ENCODE assay signal across 14 cellular contexts in the genomic region with DNA sequence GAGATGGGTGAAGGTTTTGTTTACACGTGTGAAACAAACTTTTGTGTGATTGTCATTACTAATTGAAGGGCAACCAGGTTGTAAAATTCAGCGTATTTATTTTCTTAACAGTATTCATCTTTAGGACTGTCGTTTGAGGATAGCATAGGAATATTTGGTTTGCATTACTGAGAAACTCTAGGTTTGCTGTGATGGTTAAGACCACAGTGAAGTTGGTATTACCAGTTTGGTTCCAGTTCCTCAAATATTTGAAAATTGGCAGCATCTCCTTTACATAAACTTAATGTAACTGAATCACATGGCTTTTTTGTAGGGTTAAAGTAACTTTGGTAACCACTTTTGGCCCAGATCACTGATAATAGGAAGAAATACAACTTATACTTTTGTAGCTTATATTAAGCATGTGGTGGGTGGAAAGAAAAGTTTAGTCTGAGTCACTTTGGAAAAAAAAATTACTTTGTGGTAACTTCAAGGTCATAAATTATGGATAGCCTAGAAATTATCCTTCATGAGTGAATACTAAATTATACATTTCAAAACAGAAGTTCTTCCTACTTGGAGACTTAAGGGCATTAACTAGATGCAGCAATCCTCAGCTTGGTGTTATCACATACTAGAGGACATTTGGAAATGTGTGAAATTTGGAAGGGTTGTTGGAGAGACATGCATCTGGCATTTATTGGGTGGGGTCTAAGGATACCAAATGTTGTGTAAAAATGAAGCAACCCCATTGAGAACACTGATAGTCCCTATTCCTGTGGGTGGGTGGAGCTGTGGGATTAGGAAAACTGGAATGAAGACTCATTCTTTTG. TPM values are rescaled to one million over a fixed set of nuclear protein-coding genes. Genes with fewer than 3 reads are reported as not detected.
DNase-seq lines count a peak whose midpoint lies in the region; ATAC-seq and TF ChIP-seq lines count a peak whose summit lies in the region.
"Had no signal": no experiment of that assay in that cellular context is flagged by ENCODE, and none has a peak within 500 bp of the region (broad histone marks: within the 10 kb centered on the region; RNA-seq: fewer than 3 reads in every experiment).

No MANE protein-coding gene starts in this region.

- H3K27me3 Mint-ChIP-seq in natural killer cell (ENCODE audit: low read depth in 2 of 2) (no peaks in the 10 kb centered on the region), H9 (ENCODE audit: low read depth) (no peaks in the 10 kb centered on the region)
- no peaks in the 10 kb centered on the region for H3K27me3 Mint-ChIP-seq in natural killer cell treated with Interleukin-12 subunit alpha and Interleukin-12 subunit beta and Interleukin-15 and Interleukin-18, amount 100 ng/mL, for 72 hours
- H3K27me3 Mint-ChIP-seq in activated T-helper 17 cell treated with anti-CD3 and anti-CD28 coated beads, Interleukin-2, amount 50 U/mL, for 72 hours: no peaks in the 10 kb centered on the region
- H3K27me3 Mint-ChIP-seq: effector memory CD8-positive, alpha-beta T cell; IgD-negative memory B cell had no signal

- no peak overlapping the region for H3K9ac ChIP-seq in H9 (ENCODE audit: extremely low read depth, insufficient read length, low read length)
- H3K9ac ChIP-seq: BLaER1 had no signal

- no peak overlapping the region for H3K18ac ChIP-seq in H9 (ENCODE audit: insufficient read length, low read depth, low read length)

- H3K56ac ChIP-seq in H9 (ENCODE audit: insufficient read length, low read depth, low read length): no peak overlapping the region

- H3K36me3 ChIP-seq in hepatocyte (replicated peaks; ENCODE audit: insufficient read depth, low read depth): peaks cover 7% of the 10 kb centered on the region

- H3K4me2 ChIP-seq in H9 (ENCODE audit: insufficient read depth, insufficient read length, low read length) (no peak overlapping the region), hepatocyte (no peak overlapping the region)
- H3K4me2 ChIP-seq: BLaER1 had no signal

- H3K9me3 Mint-ChIP-seq in natural killer cell (no peaks in the 10 kb centered on the region), H9 (no peaks in the 10 kb centered on the region)
- H3K9me3 Mint-ChIP-seq in natural killer cell treated with Interleukin-12 subunit alpha and Interleukin-12 subunit beta and Interleukin-15 and Interleukin-18, amount 100 ng/mL, for 72 hours: no peaks in the 10 kb centered on the region
- no peaks in the 10 kb centered on the region for H3K9me3 Mint-ChIP-seq in activated T-helper 17 cell treated with anti-CD3 and anti-CD28 coated beads, Interleukin-2, amount 50 U/mL, for 72 hours
- H3K9me3 Mint-ChIP-seq: effector memory CD8-positive, alpha-beta T cell; IgD-negative memory B cell had no signal

- TF ChIP-seq CTCF in natural killer cell (IDR thresholded peaks at IDR 0.05): no peak
- no peak for TF ChIP-seq CTCF in H9 (conservative IDR thresholded peaks at IDR 0.05)
- no peak for TF ChIP-seq CTCF in hepatocyte (IDR thresholded peaks at IDR 0.05; ENCODE audit: poor library complexity)

- H2AK5ac ChIP-seq in H9 (ENCODE audit: insufficient read length, low read length): no peak overlapping the region

- H3K9me3 ChIP-seq in right cardiac atrium (ENCODE audit: control insufficient read depth, low read length): no peaks in the 10 kb centered on the region
- no peaks in the 10 kb centered on the region for H3K9me3 ChIP-seq in H9 (ENCODE audit: control insufficient read depth, low read depth, low read length)
- no peaks in the 10 kb centered on the region for H3K9me3 ChIP-seq in hepatocyte (ENCODE audit: low read depth)
- H3K9me3 ChIP-seq: BLaER1, transverse colon had no signal

- no peak overlapping the region for H3K4me3 ChIP-seq in right cardiac atrium (ENCODE audit: low read length)
- H3K4me3 ChIP-seq in hepatocyte: no peak overlapping the region
- H3K4me3 ChIP-seq: BLaER1, transverse colon had no signal

- H3K27me3 ChIP-seq in right cardiac atrium (ENCODE audit: control insufficient read depth, insufficient read depth): no peaks in the 10 kb centered on the region
- H3K27me3 ChIP-seq in H9 (ENCODE audit: insufficient read depth, low read length): no peaks in the 10 kb centered on the region
- no peaks in the 10 kb centered on the region for H3K27me3 ChIP-seq in hepatocyte
- H3K27me3 ChIP-seq: BLaER1, transverse colon had no signal

- no peak overlapping the region for H2BK15ac ChIP-seq in H9 (ENCODE audit: low read depth, low read length)

- H2BK5ac ChIP-seq in H9 (ENCODE audit: insufficient read length, low read length): no peak overlapping the region

- H4K20me1 ChIP-seq in H9 (ENCODE audit: control insufficient read depth, insufficient read depth, insufficient read length) (no peaks in the 10 kb centered on the region), hepatocyte (ENCODE audit: insufficient read depth, poor library complexity, severe bottlenecking) (peaks cover 6% of the 10 kb centered on the region)

- H3K36me3 Mint-ChIP-seq in natural killer cell (peaks cover 13% of the 10 kb centered on the region), H9 (ENCODE audit: insufficient read depth in 1 of 3, low read depth in 3 of 3) (peaks cover 44 to 90% (median 87%) of the 10 kb centered on the region in 3 experiments)
- peaks cover 26% of the 10 kb centered on the region for H3K36me3 Mint-ChIP-seq in natural killer cell treated with Interleukin-12 subunit alpha and Interleukin-12 subunit beta and Interleukin-15 and Interleukin-18, amount 100 ng/mL, for 72 hours
- H3K36me3 Mint-ChIP-seq in activated T-helper 17 cell treated with anti-CD3 and anti-CD28 coated beads, Interleukin-2, amount 50 U/mL, for 72 hours (ENCODE audit: low read depth): peaks cover 100% of the 10 kb centered on the region

- H3K4me3 Mint-ChIP-seq in natural killer cell (no peak overlapping the region), H9 (no peak overlapping the region)
- H3K4me3 Mint-ChIP-seq in natural killer cell treated with Interleukin-12 subunit alpha and Interleukin-12 subunit beta and Interleukin-15 and Interleukin-18, amount 100 ng/mL, for 72 hours: no peak overlapping the region
- H3K4me3 Mint-ChIP-seq in activated T-helper 17 cell treated with anti-CD3 and anti-CD28 coated beads, Interleukin-2, amount 50 U/mL, for 72 hours: no peak overlapping the region
- H3K4me3 Mint-ChIP-seq: effector memory CD8-positive, alpha-beta T cell had no signal

- H2BK120ac ChIP-seq in H9 (ENCODE audit: low read depth, low read length, poor library complexity, severe bottlenecking): no peak overlapping the region

- H3K27ac Mint-ChIP-seq in natural killer cell (peak overlapping the region; percentile 21 to 62), H9 (0 out of 7 replicates have a peak overlapping the region, but pooled peaks of 1 of the 3 experiments have one; percentile 27)
- H3K27ac Mint-ChIP-seq in natural killer cell treated with Interleukin-12 subunit alpha and Interleukin-12 subunit beta and Interleukin-15 and Interleukin-18, amount 100 ng/mL, for 72 hours: no peak overlapping the region
- peak overlapping the region; percentile 54 for H3K27ac Mint-ChIP-seq in activated T-helper 17 cell treated with anti-CD3 and anti-CD28 coated beads, Interleukin-2, amount 50 U/mL, for 72 hours
- H3K27ac Mint-ChIP-seq: IgD-negative memory B cell had no signal

- H3K4me1 Mint-ChIP-seq in natural killer cell: peaks cover 6 to 15% of the 10 kb centered on the region in 2 donors
- peaks cover 5 to 9% of the 10 kb centered on the region in 2 donors for H3K4me1 Mint-ChIP-seq in natural killer cell treated with Interleukin-12 subunit alpha and Interleukin-12 subunit beta and Interleukin-15 and Interleukin-18, amount 100 ng/mL, for 72 hours (ENCODE audit: low read depth in 2 of 2)
- peaks cover 24% of the 10 kb centered on the region for H3K4me1 Mint-ChIP-seq in activated T-helper 17 cell treated with anti-CD3 and anti-CD28 coated beads, Interleukin-2, amount 50 U/mL, for 72 hours
- no peaks in the 10 kb centered on the region for H3K4me1 Mint-ChIP-seq in H9

- peaks cover 3% of the 10 kb centered on the region for H3K79me1 ChIP-seq in H9 (ENCODE audit: insufficient read depth, low read depth, low read length, poor library complexity, severe bottlenecking)

- H3K79me2 ChIP-seq in H9 (ENCODE audit: insufficient read depth, low read length) (no peaks in the 10 kb centered on the region; the same call in 1 of the 2 replicates), hepatocyte (peaks cover 23% of the 10 kb centered on the region)

- no peak overlapping the region for H3T11ph ChIP-seq in H9 (ENCODE audit: low read length)

- H2AFZ ChIP-seq in H9 (ENCODE audit: low read length) (no peak overlapping the region), hepatocyte (no peak overlapping the region)

- no peak overlapping the region for H3K23ac ChIP-seq in H9 (ENCODE audit: insufficient read length, low read depth, low read length)

- no peak overlapping the region for H3K4ac ChIP-seq in H9 (ENCODE audit: low read depth, low read length)

- DNase-seq in natural killer cell (no peak), right cardiac atrium (no peak), H9 (no peak), NCI-H1436 (lab: John Stamatoyannopoulos, UW) (no peak), hepatocyte (ENCODE audit: low spot score) (no peak), HuH-7.5 (ENCODE audit: low spot score) (no peak)
- no peak for DNase-seq in natural killer cell treated with Interleukin-12 subunit alpha and Interleukin-12 subunit beta and Interleukin-15 and Interleukin-18, amount 100 ng/mL, for 72 hours (ENCODE audit: low spot score)
- DNase-seq: activated CD8-positive, alpha-beta memory T cell treated with anti-CD3 and anti-CD28 coated beads for 24 hours; effector memory CD8-positive, alpha-beta T cell; T-helper 1 cell; transverse colon had no signal

- no peak overlapping the region for H3K14ac ChIP-seq in H9 (ENCODE audit: insufficient read depth, low read length)

- H4K8ac ChIP-seq in H9 (replicated peaks; ENCODE audit: insufficient read length, low read depth, low read length): no peak overlapping the region

- ATAC-seq in natural killer cell (no peak), right cardiac atrium (peak; percentile 86 to 91)
- ATAC-seq in natural killer cell treated with Interleukin-12 subunit alpha and Interleukin-12 subunit beta and Interleukin-15 and Interleukin-18, amount 100 ng/mL, for 72 hours: no peak
- ATAC-seq in activated T-helper 17 cell treated with anti-CD3 and anti-CD28 coated beads, Interleukin-2, amount 50 U/mL, for 72 hours (replicated peaks): peak; percentile 44
- ATAC-seq: effector memory CD8-positive, alpha-beta T cell had no signal

- no peak overlapping the region for H2BK20ac ChIP-seq in H9 (ENCODE audit: low read depth, low read length, poor library complexity, severe bottlenecking)

- no peak overlapping the region for H4K5ac ChIP-seq in H9 (ENCODE audit: insufficient read length, low read depth, low read length)

- H3K23me2 ChIP-seq in H9 (ENCODE audit: insufficient read length, low read depth, low read length, poor library complexity, severe bottlenecking): no peaks in the 10 kb centered on the region

- no peak overlapping the region for H2BK12ac ChIP-seq in H9 (ENCODE audit: insufficient read length, low read depth, low read length)

- H3K27ac ChIP-seq in right cardiac atrium (ENCODE audit: low read length) (no peak overlapping the region), H9 (ENCODE audit: insufficient read length, low read depth, low read length) (no peak overlapping the region), hepatocyte (no peak overlapping the region)
- H3K27ac ChIP-seq: BLaER1, transverse colon had no signal

- H4K91ac ChIP-seq in H9 (ENCODE audit: insufficient read length, low read depth, low read length): no peak overlapping the region

- H3K9me2 ChIP-seq in hepatocyte (replicated peaks; ENCODE audit: insufficient read depth): no peaks in the 10 kb centered on the region

- 93% methylated on average over 3 of the region's 3 CpGs for WGBS in right cardiac atrium
- WGBS in H9 (ENCODE audit: extremely low coverage, insufficient read length, low lambda C conversion rate): no CpG with 5 or more reads among the region's 3 CpGs
- 96% methylated on average over 3 of the region's 3 CpGs for WGBS in hepatocyte (ENCODE audit: low lambda C conversion rate, missing lambda C conversion rate)

- H3K4me1 ChIP-seq in right cardiac atrium (ENCODE audit: control insufficient read depth, insufficient read depth, low read length): peaks cover 3% of the 10 kb centered on the region
- no peaks in the 10 kb centered on the region; the same call in 1 of the 2 replicates for H3K4me1 ChIP-seq in H9 (ENCODE audit: insufficient read depth, low read length)
- no peaks in the 10 kb centered on the region for H3K4me1 ChIP-seq in hepatocyte (ENCODE audit: insufficient read depth)

- intact Hi-C loops in natural killer cell (cut with micrococcal nuclease) (no loop called here), right cardiac atrium (cut with DNase I) (no loop called here)

RNA-seq across cellular contexts. Expression of a gene that starts 33.9 kb away (rescaled TPM):
- total RNA-seq in natural killer cell: 100 to 1,000 TPM in 2 of 3 donors, 10 to 100 TPM in 1; 94.9 to 127 (median 121) TPM
- total RNA-seq in natural killer cell treated with Interleukin-12 subunit alpha and Interleukin-12 subunit beta and Interleukin-15 and Interleukin-18, amount 100 ng/mL, for 72 hours: 100 to 1,000 TPM; 237 to 290 TPM
- total RNA-seq in activated T-helper 17 cell treated with anti-CD3 and anti-CD28 coated beads, Interleukin-2, amount 50 U/mL, for 72 hours: 100 to 1,000 TPM; 149 to 251 TPM
- 100 to 1,000 TPM in 3 of 4 donors, 10 to 100 TPM in 1; 94.8 to 121 (median 112) TPM for total RNA-seq in right cardiac atrium
- polyA plus RNA-seq in right cardiac atrium: 25.5 TPM
- total RNA-seq in H9 (2021): 439 and 448 TPM in 2 replicates
- total RNA-seq in hepatocyte: 143 and 151 TPM in 2 replicates
- polyA plus RNA-seq in hepatocyte: 117 and 123 TPM in 2 replicates

RNA-seq across cellular contexts. Expression of a gene that starts 47.2 kb away (rescaled TPM):
- total RNA-seq in natural killer cell (10 to 100 TPM; 41.5 to 46.4 (median 46.2) TPM), right cardiac atrium (10 to 100 TPM; 61.0 to 80.3 (median 75.1) TPM), H9 (2021) (75.0 and 79.7 TPM in 2 replicates), hepatocyte (112 and 174 TPM in 2 replicates)
- 10 to 100 TPM; 60.0 to 84.9 TPM for total RNA-seq in natural killer cell treated with Interleukin-12 subunit alpha and Interleukin-12 subunit beta and Interleukin-15 and Interleukin-18, amount 100 ng/mL, for 72 hours
- 10 to 100 TPM; 41.8 to 87.8 TPM for total RNA-seq in activated T-helper 17 cell treated with anti-CD3 and anti-CD28 coated beads, Interleukin-2, amount 50 U/mL, for 72 hours
- polyA plus RNA-seq in right cardiac atrium (135 TPM), hepatocyte (333 and 348 TPM in 2 replicates)

Comparison
In these comparisons a context has a peak if more than half of its experiments do, and no peak if none do; other contexts are left out.
1. H3K27ac Mint-ChIP-seq: peak in natural killer cell (2 of 2) and activated T-helper 17 cell treated with anti-CD3 and anti-CD28 coated beads, Interleukin-2, amount 50 U/mL, for 72 hours (single experiment); none in natural killer cell treated with Interleukin-12 subunit alpha and Interleukin-12 subunit beta and Interleukin-15 and Interleukin-18, amount 100 ng/mL, for 72 hours (0 of 2).
2. ATAC-seq: peak in activated T-helper 17 cell treated with anti-CD3 and anti-CD28 coated beads, Interleukin-2, amount 50 U/mL, for 72 hours (single experiment) and right cardiac atrium (2 of 2); none in natural killer cell (0 of 3) and natural killer cell treated with Interleukin-12 subunit alpha and Interleukin-12 subunit beta and Interleukin-15 and Interleukin-18, amount 100 ng/mL, for 72 hours (0 of 2).